In the genomic region with DNA sequence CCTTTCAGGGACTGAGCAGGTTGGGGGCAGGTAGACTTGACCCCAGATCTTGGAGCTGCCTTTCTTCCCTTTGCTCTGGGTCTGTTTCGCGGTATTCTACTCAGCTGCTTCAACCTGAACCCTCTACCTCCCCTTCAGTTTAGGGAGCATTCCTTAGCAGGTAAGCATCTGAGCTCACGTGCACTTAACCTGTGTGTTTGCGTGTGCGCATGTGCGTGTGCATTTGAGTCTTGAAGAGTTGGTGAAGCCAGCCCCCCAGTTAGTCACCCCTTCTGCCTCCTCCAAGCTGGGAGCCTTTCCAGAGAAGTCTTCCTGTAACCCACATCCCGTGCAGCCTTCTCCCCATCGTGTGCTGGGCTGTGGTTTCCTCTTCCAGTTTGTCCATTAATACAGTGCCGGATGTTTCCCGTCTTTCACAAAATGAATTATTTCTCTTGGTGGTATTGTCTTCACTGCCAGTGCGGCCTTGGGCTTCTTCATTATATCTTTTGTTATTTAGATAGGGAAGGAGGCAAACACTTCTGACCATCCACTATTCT, we compare ENCODE assay signal across 25 cellular contexts. TPM values are rescaled to one million over a fixed set of nuclear protein-coding genes. Genes with fewer than 3 reads are reported as not detected.
DNase-seq lines count a peak whose midpoint lies in the region; ATAC-seq and TF ChIP-seq lines count a peak whose summit lies in the region.
"Had no signal": no experiment of that assay in that cellular context is flagged by ENCODE, and none has a peak within 500 bp of the region (broad histone marks: within the 10 kb centered on the region; RNA-seq: fewer than 3 reads in every experiment).

No MANE protein-coding gene starts in this region.

- H3K4me1 Mint-ChIP-seq in natural killer cell = peaks cover 46 to 47% of the 10 kb centered on the region in 2 donors
- H3K4me1 Mint-ChIP-seq in natural killer cell treated with Interleukin-12 subunit alpha and Interleukin-12 subunit beta and Interleukin-15 and Interleukin-18, amount 100 ng/mL, for 72 hours (ENCODE audit: low read depth in 2 of 2) = peaks cover 13 to 30% of the 10 kb centered on the region in 2 donors
- H3K4me1 Mint-ChIP-seq in endothelial cell (ENCODE audit: unreplicated experiment) = peaks cover 32% of the 10 kb centered on the region

- ATAC-seq in natural killer cell (peak in 1 of 3 donors; percentile 11), GM21737 (IDR thresholded peaks at IDR 0.05; ENCODE audit: unreplicated experiment) (no peak), GM21390 (IDR thresholded peaks at IDR 0.05; ENCODE audit: unreplicated experiment) (no peak)
- ATAC-seq in natural killer cell treated with Interleukin-12 subunit alpha and Interleukin-12 subunit beta and Interleukin-15 and Interleukin-18, amount 100 ng/mL, for 72 hours = no peak
- ATAC-seq: activated T-cell treated with anti-CD3 and anti-CD28 coated beads, Interleukin-2, amount 50 U/mL, for 4 hours; naive thymus-derived CD4-positive, alpha-beta T cell; psoas muscle had no signal

- H3K27me3 Mint-ChIP-seq in natural killer cell (ENCODE audit: low read depth in 2 of 2) (no peaks in the 10 kb centered on the region), endothelial cell (ENCODE audit: unreplicated experiment) (peaks cover 9% of the 10 kb centered on the region)
- no peaks in the 10 kb centered on the region for H3K27me3 Mint-ChIP-seq in natural killer cell treated with Interleukin-12 subunit alpha and Interleukin-12 subunit beta and Interleukin-15 and Interleukin-18, amount 100 ng/mL, for 72 hours
- H3K27me3 Mint-ChIP-seq: IgD-negative memory B cell; naive thymus-derived CD4-positive, alpha-beta T cell had no signal

- H3K9me3 Mint-ChIP-seq in natural killer cell (no peaks in the 10 kb centered on the region), endothelial cell (ENCODE audit: unreplicated experiment) (no peaks in the 10 kb centered on the region)
- H3K9me3 Mint-ChIP-seq in natural killer cell treated with Interleukin-12 subunit alpha and Interleukin-12 subunit beta and Interleukin-15 and Interleukin-18, amount 100 ng/mL, for 72 hours = no peaks in the 10 kb centered on the region
- H3K9me3 Mint-ChIP-seq: activated T-cell treated with anti-CD3 and anti-CD28 coated beads, Interleukin-2, amount 50 U/mL, for 4 hours; IgD-negative memory B cell had no signal

- H3K36me3 Mint-ChIP-seq in natural killer cell (no peaks in the 10 kb centered on the region), endothelial cell (ENCODE audit: low read depth, unreplicated experiment) (peaks cover 32% of the 10 kb centered on the region)
- peaks cover under 1% of the 10 kb centered on the region for H3K36me3 Mint-ChIP-seq in natural killer cell treated with Interleukin-12 subunit alpha and Interleukin-12 subunit beta and Interleukin-15 and Interleukin-18, amount 100 ng/mL, for 72 hours

- no peak for DNase-seq in natural killer cell
- no peak for DNase-seq in natural killer cell treated with Interleukin-12 subunit alpha and Interleukin-12 subunit beta and Interleukin-15 and Interleukin-18, amount 100 ng/mL, for 72 hours (ENCODE audit: low spot score)
- DNase-seq in HT1080 (ENCODE audit: low read depth) = peak; percentile 44
- no peak for DNase-seq in endothelial cell (ENCODE audit: low spot score)
- DNase-seq in NK-92 treated with Interleukin-12 subunit alpha and Interleukin-12 subunit beta, amount 100 ng/mL, for 24 hours (lab: John Stamatoyannopoulos, UW) = no peak
- DNase-seq: activated CD4-positive, alpha-beta T cell treated with anti-CD3 and anti-CD28 coated beads for 4 hours; activated gamma-delta T cell; activated T-cell treated with anti-CD3 and anti-CD28 coated beads, Interleukin-2, amount 50 U/mL, for 4 hours; adrenal gland; central memory CD4-positive, alpha-beta T cell; dorsolateral prefrontal cortex; lower lobe of right lung; naive thymus-derived CD4-positive, alpha-beta T cell; NCI-H1092; NCI-H1694 treated with DMSO at 0.1 percent for 48 hours; NCI-H2171; psoas muscle; stimulated activated CD4-positive, alpha-beta T cell treated with anti-CD3 and anti-CD28 coated beads, Interleukin-4, amount 100 ng/mL, for 1 hour; T1000; trophoblast cell; WERI-Rb-1 had no signal

- intact Hi-C loops in natural killer cell (cut with micrococcal nuclease) = no loop called here

- H3K27ac Mint-ChIP-seq in natural killer cell (peak overlapping the region; percentile 39 to 59), endothelial cell (ENCODE audit: unreplicated experiment) (peak overlapping the region; percentile 53)
- H3K27ac Mint-ChIP-seq in natural killer cell treated with Interleukin-12 subunit alpha and Interleukin-12 subunit beta and Interleukin-15 and Interleukin-18, amount 100 ng/mL, for 72 hours = no peak overlapping the region

- H3K4me3 Mint-ChIP-seq in natural killer cell (peak overlapping the region; percentile 2), endothelial cell (ENCODE audit: unreplicated experiment) (peak overlapping the region; percentile 45)
- H3K4me3 Mint-ChIP-seq in natural killer cell treated with Interleukin-12 subunit alpha and Interleukin-12 subunit beta and Interleukin-15 and Interleukin-18, amount 100 ng/mL, for 72 hours = no peak overlapping the region
- H3K4me3 Mint-ChIP-seq: activated T-cell treated with anti-CD3 and anti-CD28 coated beads, Interleukin-2, amount 50 U/mL, for 4 hours; CD14-positive monocyte; IgD-negative memory B cell; naive thymus-derived CD4-positive, alpha-beta T cell had no signal

- TF ChIP-seq CTCF in natural killer cell (IDR thresholded peaks at IDR 0.05) (no peak), endothelial cell (IDR thresholded peaks at IDR 0.05; ENCODE audit: unreplicated experiment) (no peak)

RNA-seq across cellular contexts. Expression of a gene that starts 33.2 kb away (rescaled TPM):
- 10 to 100 TPM; 51.9 to 68.0 (median 54.0) TPM for total RNA-seq in natural killer cell
- 10 to 100 TPM; 29.8 to 31.0 TPM for total RNA-seq in natural killer cell treated with Interleukin-12 subunit alpha and Interleukin-12 subunit beta and Interleukin-15 and Interleukin-18, amount 100 ng/mL, for 72 hours
- 20.5 and 26.5 TPM in 2 replicates for total RNA-seq in HT1080 (2014; rRNA removed; shearing (Covaris generic))
- polyA plus RNA-seq in HT1080 (2015; cell fraction: cytosol; rRNA removed) = 15.3 and 17.3 TPM in 2 replicates
- polyA plus RNA-seq in HT1080 (2015; cell fraction: nucleus; rRNA removed) = 11.6 and 14.2 TPM in 2 replicates
- total RNA-seq in endothelial cell (ENCODE audit: unreplicated experiment) = 53.1 TPM

Comparison
In these comparisons a context has a peak if more than half of its experiments do, and no peak if none do; other contexts are left out.
1. H3K27ac Mint-ChIP-seq: peak in natural killer cell (2 of 2) and endothelial cell (single experiment); none in natural killer cell treated with Interleukin-12 subunit alpha and Interleukin-12 subunit beta and Interleukin-15 and Interleukin-18, amount 100 ng/mL, for 72 hours (0 of 2).